Comparison of ENCODE assay signal across 12 cellular contexts in the genomic region with DNA sequence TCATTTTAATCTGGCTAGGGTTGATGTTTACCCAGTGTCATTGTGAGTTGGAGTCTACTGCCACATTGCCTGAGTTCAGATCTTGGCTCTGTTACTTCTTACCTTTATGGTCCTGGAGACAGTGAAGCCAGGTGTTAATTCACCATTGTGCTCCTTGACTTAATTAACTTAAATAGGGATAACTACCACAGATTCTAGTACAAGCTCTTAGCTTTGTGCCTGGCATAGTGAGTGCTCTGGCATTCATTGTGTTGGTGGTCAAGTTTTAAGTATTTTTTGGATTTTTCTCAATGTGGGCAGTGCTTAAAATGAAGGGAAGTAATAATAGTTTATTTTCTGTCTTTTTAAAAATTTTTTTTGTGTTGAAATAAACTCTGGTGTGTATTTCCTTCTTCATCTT. TPM values are rescaled to one million over a fixed set of nuclear protein-coding genes. Genes with fewer than 3 reads are reported as not detected.
DNase-seq lines count a peak whose midpoint lies in the region; ATAC-seq and TF ChIP-seq lines count a peak whose summit lies in the region.
"Had no signal": no experiment of that assay in that cellular context is flagged by ENCODE, and none has a peak within 500 bp of the region (broad histone marks: within the 10 kb centered on the region; RNA-seq: fewer than 3 reads in every experiment).

No MANE protein-coding gene starts in this region.

- H3K4me3 ChIP-seq in fibroblast of villous mesenchyme (ENCODE audit: low read depth, low read length): peak overlapping the region; percentile 97
- no peak overlapping the region for H3K4me3 ChIP-seq in smooth muscle cell
- peak overlapping the region in 26 of 59 donors; percentile 0 to 98 (median 84) for H3K4me3 ChIP-seq in dorsolateral prefrontal cortex

- H3K79me2 ChIP-seq in smooth muscle cell (ENCODE audit: low read depth): peaks cover 96% of the 10 kb centered on the region

- H3K4me1 ChIP-seq in smooth muscle cell (ENCODE audit: low read depth): peaks cover 58% of the 10 kb centered on the region

- peak overlapping the region; percentile 9 for H3K9ac ChIP-seq in smooth muscle cell (ENCODE audit: low read depth)

- CTCF ChIA-PET in activated B cell treated with CpG ODN at 0.5 μM for 24 hours (lab: Charles Lee): no interaction called here

- peaks cover 24% of the 10 kb centered on the region for H3F3A ChIP-seq in smooth muscle cell (ENCODE audit: low read depth)

- H3K9me3 Mint-ChIP-seq in activated T-cell treated with anti-CD3 and anti-CD28 coated beads, Interleukin-2, amount 50 U/mL, for 4 hours: no peaks in the 10 kb centered on the region
- no peaks in the 10 kb centered on the region for H3K9me3 Mint-ChIP-seq in activated B cell treated with CpG ODN at 0.5 μM for 24 hours

- no peaks in the 10 kb centered on the region for H3K27me3 ChIP-seq in smooth muscle cell (ENCODE audit: low read depth)
- H3K27me3 ChIP-seq in dorsolateral prefrontal cortex: no peaks in the 10 kb centered on the region
- H3K27me3 ChIP-seq: left lung, stomach had no signal

- H3K27me3 Mint-ChIP-seq in activated T-cell treated with anti-CD3 and anti-CD28 coated beads, Interleukin-2, amount 50 U/mL, for 4 hours (ENCODE audit: low read depth): no peaks in the 10 kb centered on the region
- no peaks in the 10 kb centered on the region for H3K27me3 Mint-ChIP-seq in activated B cell treated with CpG ODN at 0.5 μM for 24 hours

- H3K27ac Mint-ChIP-seq in activated B cell treated with CpG ODN at 0.5 μM for 24 hours: peak overlapping the region; percentile 59

- peaks cover 63% of the 10 kb centered on the region for H3K4me1 Mint-ChIP-seq in activated T-cell treated with anti-CD3 and anti-CD28 coated beads, Interleukin-2, amount 50 U/mL, for 4 hours (ENCODE audit: low read depth)
- peaks cover 78% of the 10 kb centered on the region for H3K4me1 Mint-ChIP-seq in activated B cell treated with CpG ODN at 0.5 μM for 24 hours

- H3K36me3 ChIP-seq in smooth muscle cell (ENCODE audit: low read depth): no peaks in the 10 kb centered on the region

- H3K27ac ChIP-seq in smooth muscle cell (ENCODE audit: low read depth) (peak overlapping the region; percentile 50), dorsolateral prefrontal cortex (peak overlapping the region in 1 of 59 donors; percentile 7)

- POLR2A ChIA-PET in activated B cell treated with CpG ODN at 0.5 μM for 24 hours (lab: Charles Lee): interaction anchor here (0.5 kb wide), 1 partner anchor 37 kb away, joined by 6 read pairs; no protein-coding TSS in a partner anchor

- H3K9me3 ChIP-seq in smooth muscle cell (replicated peaks; ENCODE audit: low read depth): no peaks in the 10 kb centered on the region
- H3K9me3 ChIP-seq: left lung, stomach had no signal

- intact Hi-C loops in activated B cell treated with CpG ODN at 0.5 μM for 24 hours (cut with micrococcal nuclease) (no loop called here), dorsolateral prefrontal cortex (cut with DNase I) (no loop called here)

- no peak for TF ChIP-seq CTCF in activated B cell treated with CpG ODN at 0.5 μM for 24 hours (IDR thresholded peaks at IDR 0.05)
- no peak for TF ChIP-seq CTCF in fibroblast of villous mesenchyme (IDR thresholded peaks at IDR 0.05; ENCODE audit: insufficient read depth, low read depth, low read length)
- TF ChIP-seq CTCF in smooth muscle cell (IDR thresholded peaks at IDR 0.05; ENCODE audit: borderline replicate concordance, insufficient read depth, poor library complexity, severe bottlenecking): no peak
- TF ChIP-seq CTCF in dorsolateral prefrontal cortex (IDR thresholded peaks at IDR 0.05 in 54 of 56, conservative IDR thresholded peaks at IDR 0.05 in 2 of 56; ENCODE audit: low read depth in 1 of 56, partially characterized antibody in 56 of 56): no peak

- ATAC-seq in activated T-cell treated with anti-CD3 and anti-CD28 coated beads, Interleukin-2, amount 50 U/mL, for 4 hours: no peak
- ATAC-seq in activated B cell treated with CpG ODN at 0.5 μM for 24 hours (ENCODE audit: low read depth): no peak
- ATAC-seq: left lung had no signal

- DNase-seq in activated T-cell treated with anti-CD3 and anti-CD28 coated beads, Interleukin-2, amount 50 U/mL, for 4 hours: no peak
- DNase-seq in activated T-cell treated with anti-CD3 and anti-CD28 coated beads, Interleukin-2, amount 50 U/mL, for 1 hour: no peak
- DNase-seq in activated B cell treated with CpG ODN at 0.5 μM for 24 hours (no peak), fibroblast of villous mesenchyme (ENCODE audit: low read depth) (no peak), smooth muscle cell (lab: John Stamatoyannopoulos, UW; ENCODE audit: unreplicated experiment) (no peak), dorsolateral prefrontal cortex (no peak), AG08395 (ENCODE audit: low spot score) (no peak), NCI-H2081 (lab: John Stamatoyannopoulos, UW) (no peak)
- DNase-seq: activated gamma-delta T cell treated with Interleukin-2 at 50 U/mL for 16 hours, left lung, NCI-H446, stomach had no signal

- peaks cover 87% of the 10 kb centered on the region for H4K20me1 ChIP-seq in smooth muscle cell (ENCODE audit: low read depth)

- no peak overlapping the region for H2AFZ ChIP-seq in smooth muscle cell (ENCODE audit: low read depth)

- peak overlapping the region; percentile 95 for H3K4me2 ChIP-seq in smooth muscle cell

- H3K4me3 Mint-ChIP-seq in activated T-cell treated with anti-CD3 and anti-CD28 coated beads, Interleukin-2, amount 50 U/mL, for 4 hours: peak overlapping the region; percentile 78
- peak overlapping the region; percentile 65 for H3K4me3 Mint-ChIP-seq in activated B cell treated with CpG ODN at 0.5 μM for 24 hours

- H3K36me3 Mint-ChIP-seq in activated T-cell treated with anti-CD3 and anti-CD28 coated beads, Interleukin-2, amount 50 U/mL, for 4 hours (ENCODE audit: insufficient read depth): peaks cover 59% of the 10 kb centered on the region
- peaks cover 68% of the 10 kb centered on the region for H3K36me3 Mint-ChIP-seq in activated B cell treated with CpG ODN at 0.5 μM for 24 hours (ENCODE audit: low read depth)

RNA-seq across cellular contexts. Expression of gene HAPSTR1, which starts 4.6 kb away (rescaled TPM):
- 10 to 100 TPM; 64.2 to 75.7 (median 70.0) TPM for total RNA-seq in activated T-cell treated with anti-CD3 and anti-CD28 coated beads, Interleukin-2, amount 50 U/mL, for 4 hours
- 77.0 and 85.6 TPM in 2 replicates for total RNA-seq in activated B cell treated with CpG ODN at 0.5 μM for 24 hours
- 86.8 and 87.0 TPM in 2 replicates for total RNA-seq in fibroblast of villous mesenchyme
- 77.5 and 86.7 TPM in 2 replicates for total RNA-seq in smooth muscle cell
- 26.7 and 29.1 TPM in 2 replicates for polyA plus RNA-seq in smooth muscle cell
- 100 to 1,000 TPM in 16 of 120 experiments, 10 to 100 TPM in 104; 60.1 to 117 (median 88.9) TPM for total RNA-seq in dorsolateral prefrontal cortex
